In genomic region chr5:142494119-142494518, GRCh38 we compare ENCODE assay signal across 34 cellular contexts.
"Had no signal": no experiment of that assay in that cellular context is flagged by ENCODE, and none has a peak within 500 bp of the region (broad histone marks: within the 10 kb centered on the region; RNA-seq: fewer than 3 reads in every experiment).

No MANE protein-coding gene starts in this region.

- H3K36me3 ChIP-seq: MG63 had no signal

- DNase-seq: Karpas-422, Kasumi-1, MG63, MM.1S, MV-4-11, NCI-H1048, NCI-H1092, NCI-H1092 treated with DMSO at 0.1 percent for 48 hours, NCI-H1105, NCI-H1105 treated with DMSO at 0.1 percent for 48 hours, NCI-H1417, NCI-H1417 treated with DMSO at 0.1 percent for 48 hours, NCI-H1436, NCI-H1436 treated with DMSO at 0.1 percent for 48 hours, NCI-H146, NCI-H1694, NCI-H1694 treated with DMSO at 0.1 percent for 48 hours, NCI-H187, NCI-H187 treated with DMSO at 0.1 percent for 48 hours, NCI-H1930, NCI-H2029, NCI-H2029 treated with DMSO at 0.1 percent for 48 hours, NCI-H2081, NCI-H2081 treated with DMSO at 0.1 percent for 48 hours, NCI-H2107, NCI-H2171, NCI-H2171 treated with DMSO at 0.1 percent for 48 hours, NCI-H2227 treated with DMSO at 0.1 percent for 48 hours, NCI-H226, NCI-H345, NCI-H446, NCI-H446 treated with DMSO at 0.1 percent for 48 hours, NCI-H510A, NCI-H510A treated with DMSO at 0.1 percent for 48 hours had no signal

- H3K9me3 ChIP-seq: MG63 had no signal

- H3K27me3 ChIP-seq: MG63 had no signal

- H3K4me3 ChIP-seq: MG63 had no signal
